In genomic region chr7:157906583-157906982, GRCh38 we compare ENCODE assay signal across 15 cellular contexts.
DNase-seq lines count a peak whose midpoint lies in the region; ATAC-seq and TF ChIP-seq lines count a peak whose summit lies in the region.
"Had no signal": no experiment of that assay in that cellular context is flagged by ENCODE, and none has a peak within 500 bp of the region (broad histone marks: within the 10 kb centered on the region; RNA-seq: fewer than 3 reads in every experiment).

No MANE protein-coding gene starts in this region.

- no peak for TF ChIP-seq POLR2A in heart left ventricle (IDR thresholded peaks at IDR 0.05)

- no peaks in the 10 kb centered on the region for H3K79me2 ChIP-seq in neural progenitor cell (ENCODE audit: low read depth)

- H2AFZ ChIP-seq in neural progenitor cell (replicated peaks) = peak overlapping the region; percentile 98
- H2AFZ ChIP-seq: GM23338 had no signal

- H3K4me2 ChIP-seq in BLaER1 (peak overlapping the region; percentile 86), neural progenitor cell (no peak overlapping the region)
- H3K4me2 ChIP-seq: GM23338 had no signal

- H3F3A ChIP-seq in neural progenitor cell (ENCODE audit: low read depth) = peaks cover 4% of the 10 kb centered on the region

- H3K27ac ChIP-seq in heart left ventricle (peak overlapping the region in 10 of 12 donors; percentile 8 to 62 (median 37)), right atrium auricular region (peak overlapping the region in 1 of 2 donors; percentile 53), BLaER1 (peak overlapping the region; percentile 23; the same call in 1 of the 2 replicates), neural progenitor cell (no peak overlapping the region)
- H3K27ac ChIP-seq: C4-2B had no signal

- no peaks in the 10 kb centered on the region for H3K27me3 ChIP-seq in heart left ventricle
- no peaks in the 10 kb centered on the region for H3K27me3 ChIP-seq in right atrium auricular region
- H3K27me3 ChIP-seq in BLaER1 = no peaks in the 10 kb centered on the region
- no peaks in the 10 kb centered on the region for H3K27me3 ChIP-seq in neural progenitor cell

- no peak for ATAC-seq in heart left ventricle
- ATAC-seq: GM23338 had no signal

- H3K27me3 Mint-ChIP-seq in chondrocyte (ENCODE audit: low read depth) = no peaks in the 10 kb centered on the region
- H3K27me3 Mint-ChIP-seq in neural progenitor cell (ENCODE audit: insufficient read depth, low read depth) = peaks cover 7% of the 10 kb centered on the region
- H3K27me3 Mint-ChIP-seq: B cell; CD4-positive, alpha-beta T cell; IgD-negative memory B cell had no signal

- no peak overlapping the region for H3K4me3 Mint-ChIP-seq in chondrocyte (ENCODE audit: unreplicated experiment)
- H3K4me3 Mint-ChIP-seq in neural progenitor cell = no peak overlapping the region
- H3K4me3 Mint-ChIP-seq: B cell; CD4-positive, alpha-beta T cell; GM23338; HFFc6; IgD-negative memory B cell had no signal

- H3K36me3 Mint-ChIP-seq in chondrocyte (ENCODE audit: low read depth) = peaks cover 1% of the 10 kb centered on the region
- no peaks in the 10 kb centered on the region for H3K36me3 Mint-ChIP-seq in neural progenitor cell
- H3K36me3 Mint-ChIP-seq: IgD-negative memory B cell had no signal

- intact Hi-C loops in heart left ventricle (cut with DNase I) = no loop called here

- H3K27ac Mint-ChIP-seq in chondrocyte (ENCODE audit: unreplicated experiment) = no peak overlapping the region
- H3K27ac Mint-ChIP-seq in neural progenitor cell = no peak overlapping the region
- H3K27ac Mint-ChIP-seq: B cell; CD4-positive, alpha-beta T cell; GM23338; HFFc6; IgD-negative memory B cell had no signal

- H3K9ac ChIP-seq in BLaER1 (0 out of 2 replicates have a peak overlapping the region, but pooled peaks have one; percentile 53), neural progenitor cell (no peak overlapping the region)

- WGBS in heart left ventricle, 4 donors = 84 to 90% (median 87%) methylated on average over 7 of the region's 7 CpGs

- H3K4me1 Mint-ChIP-seq in chondrocyte (ENCODE audit: low read depth) (no peaks in the 10 kb centered on the region), neural progenitor cell (peaks cover 18% of the 10 kb centered on the region)
- H3K4me1 Mint-ChIP-seq: B cell, GM23338 had no signal

- TF ChIP-seq CTCF in heart left ventricle (IDR thresholded peaks at IDR 0.05) = no peak
- no peak for TF ChIP-seq CTCF in right atrium auricular region (IDR thresholded peaks at IDR 0.05)
- no peak for TF ChIP-seq CTCF in chondrocyte (IDR thresholded peaks at IDR 0.05)
- TF ChIP-seq CTCF in neural progenitor cell (IDR thresholded peaks at IDR 0.05) = no peak

- H3K4me3 ChIP-seq in heart left ventricle (no peak overlapping the region), right atrium auricular region (no peak overlapping the region), BLaER1 (no peak overlapping the region), neural progenitor cell (no peak overlapping the region)
- H3K4me3 ChIP-seq: GM23338 had no signal

- DNase-seq in heart left ventricle (no peak), right atrium auricular region (ENCODE audit: low spot score) (no peak), chondrocyte (ENCODE audit: low spot score) (peak; percentile 74), neural progenitor cell (ENCODE audit: low spot score) (no peak), GF-D8 (lab: John Stamatoyannopoulos, UW) (no peak), activated gamma-delta T cell (lab: John Stamatoyannopoulos, UW) (no peak)
- DNase-seq: Caco-2; CD4-positive, alpha-beta T cell; H7; HFFc6 had no signal

- H3K4me1 ChIP-seq in heart left ventricle = peaks cover 0 to 13% (median 0%) of the 10 kb centered on the region in 12 donors
- no peaks in the 10 kb centered on the region for H3K4me1 ChIP-seq in right atrium auricular region
- H3K4me1 ChIP-seq in BLaER1 = peaks cover 30% of the 10 kb centered on the region
- peaks cover 9% of the 10 kb centered on the region for H3K4me1 ChIP-seq in neural progenitor cell
- H3K4me1 ChIP-seq: Caco-2 had no signal

- H4K20me1 ChIP-seq in BLaER1 (no peaks in the 10 kb centered on the region), neural progenitor cell (ENCODE audit: low read depth) (no peaks in the 10 kb centered on the region)

- H3K9me3 ChIP-seq in heart left ventricle (no peaks in the 10 kb centered on the region), right atrium auricular region (no peaks in the 10 kb centered on the region), BLaER1 (peaks cover 15% of the 10 kb centered on the region), neural progenitor cell (ENCODE audit: low read depth) (no peaks in the 10 kb centered on the region)
- H3K9me3 ChIP-seq: Caco-2 had no signal

- no peaks in the 10 kb centered on the region for H3K36me3 ChIP-seq in heart left ventricle
- H3K36me3 ChIP-seq in right atrium auricular region = no peaks in the 10 kb centered on the region
- no peaks in the 10 kb centered on the region for H3K36me3 ChIP-seq in BLaER1
- H3K36me3 ChIP-seq in neural progenitor cell = no peaks in the 10 kb centered on the region

- H3K9me3 Mint-ChIP-seq in chondrocyte (ENCODE audit: low read depth) = peaks cover 9% of the 10 kb centered on the region
- H3K9me3 Mint-ChIP-seq in neural progenitor cell = peaks cover 6% of the 10 kb centered on the region
- H3K9me3 Mint-ChIP-seq: CD4-positive, alpha-beta T cell had no signal
